1 cellular context compared by ENCODE assay signal in genomic region chr11:47408598-47409439, GRCh38.
A peak's percentile ranks its signal among the peaks of the same experiment; 100 is the strongest.
TF ChIP-seq lines count a peak whose summit lies in the region.

No MANE protein-coding gene starts in this region.

TF ChIP-seq in HCT116, 20 proteins besides CTCF, POLR2A, EP300 and RAD21:
- TF ChIP-seq ZFX (IDR thresholded peaks at IDR 0.05) = peak; percentile 34; the same call in 1 of the 2 replicates
- TF ChIP-seq CEBPB (IDR thresholded peaks at IDR 0.05; ENCODE audit: low read depth) = no peak
TF ChIP-seq in HCT116: peak in this region for 1.
